In genomic region chr3:184334470-184335158, GRCh38 we compare ENCODE assay signal across 7 cellular contexts. TPM values are rescaled to one million over a fixed set of nuclear protein-coding genes. Genes with fewer than 3 reads are reported as not detected.
A peak's percentile ranks its signal among the peaks of the same experiment; 100 is the strongest.
DNase-seq lines count a peak whose midpoint lies in the region; ATAC-seq and TF ChIP-seq lines count a peak whose summit lies in the region.

No MANE protein-coding gene starts in this region.

- no peak overlapping the region for H3K4me3 ChIP-seq in epithelial cell of esophagus (ENCODE audit: low read length)

- H3K27ac Mint-ChIP-seq in IgD-negative memory B cell (peak overlapping the region; percentile 94 to 96 (median 95)), progenitor cell of endocrine pancreas (peak overlapping the region; percentile 94)
- H3K27ac Mint-ChIP-seq in activated CD4-positive, alpha-beta T cell treated with anti-CD3 and anti-CD28 coated beads, Interleukin-2, amount 10 ng/mL, durations not matched to agents 7 days and 5 days: peak overlapping the region; percentile 69

- POLR2A ChIA-PET in activated CD4-positive, alpha-beta T cell treated with anti-CD3 and anti-CD28 coated beads, Interleukin-2, amount 10 ng/mL, durations not matched to agents 7 days and 5 days (lab: Charles Lee): no interaction called here

- no peak for TF ChIP-seq CTCF in epithelial cell of esophagus (IDR thresholded peaks at IDR 0.05; ENCODE audit: insufficient read depth, low read depth, low read length, missing control alignments)
- no peak for TF ChIP-seq CTCF in progenitor cell of endocrine pancreas (IDR thresholded peaks at IDR 0.05; ENCODE audit: unreplicated experiment)

- H3K27me3 Mint-ChIP-seq in IgD-negative memory B cell (no peaks in the 10 kb centered on the region), progenitor cell of endocrine pancreas (peaks cover 15% of the 10 kb centered on the region)
- no peaks in the 10 kb centered on the region for H3K27me3 Mint-ChIP-seq in activated CD4-positive, alpha-beta T cell treated with anti-CD3 and anti-CD28 coated beads, Interleukin-2, amount 10 ng/mL, durations not matched to agents 7 days and 5 days

- H3K9me3 Mint-ChIP-seq in IgD-negative memory B cell (no peaks in the 10 kb centered on the region), progenitor cell of endocrine pancreas (ENCODE audit: low read depth) (no peaks in the 10 kb centered on the region)
- H3K9me3 Mint-ChIP-seq in activated CD4-positive, alpha-beta T cell treated with anti-CD3 and anti-CD28 coated beads, Interleukin-2, amount 10 ng/mL, durations not matched to agents 7 days and 5 days: no peaks in the 10 kb centered on the region

- H3K4me1 Mint-ChIP-seq in IgD-negative memory B cell: peaks cover 5 to 21% (median 17%) of the 10 kb centered on the region in 3 donors
- H3K4me1 Mint-ChIP-seq in activated CD4-positive, alpha-beta T cell treated with anti-CD3 and anti-CD28 coated beads, Interleukin-2, amount 10 ng/mL, durations not matched to agents 7 days and 5 days: peaks cover 54% of the 10 kb centered on the region
- H3K4me1 Mint-ChIP-seq in progenitor cell of endocrine pancreas (ENCODE audit: low read depth): peaks cover 15% of the 10 kb centered on the region

- CTCF ChIA-PET in activated CD4-positive, alpha-beta T cell treated with anti-CD3 and anti-CD28 coated beads, Interleukin-2, amount 10 ng/mL, durations not matched to agents 7 days and 5 days (lab: Charles Lee): no interaction called here

- no peak for ATAC-seq in GM21526 (IDR thresholded peaks at IDR 0.05; ENCODE audit: low FRiP score, unreplicated experiment)

- H3K36me3 Mint-ChIP-seq in IgD-negative memory B cell (peaks cover 4% of the 10 kb centered on the region), progenitor cell of endocrine pancreas (ENCODE audit: insufficient read depth) (peaks cover 21% of the 10 kb centered on the region)
- H3K36me3 Mint-ChIP-seq in activated CD4-positive, alpha-beta T cell treated with anti-CD3 and anti-CD28 coated beads, Interleukin-2, amount 10 ng/mL, durations not matched to agents 7 days and 5 days (ENCODE audit: low read depth): peaks cover 42% of the 10 kb centered on the region

- H3K4me3 Mint-ChIP-seq in IgD-negative memory B cell (peak overlapping the region in 3 of 4 donors; percentile 5 to 81 (median 54)), progenitor cell of endocrine pancreas (ENCODE audit: low read depth) (peak overlapping the region; percentile 34)
- peak overlapping the region; percentile 6 for H3K4me3 Mint-ChIP-seq in activated CD4-positive, alpha-beta T cell treated with anti-CD3 and anti-CD28 coated beads, Interleukin-2, amount 10 ng/mL, durations not matched to agents 7 days and 5 days

- DNase-seq in activated CD4-positive, alpha-beta T cell treated with anti-CD3 and anti-CD28 coated beads, Interleukin-2, amount 10 ng/mL, durations not matched to agents 7 days and 5 days: peak; percentile 34
- DNase-seq in epithelial cell of esophagus (ENCODE audit: low read depth) (peak; percentile 88), progenitor cell of endocrine pancreas (ENCODE audit: low spot score, unreplicated experiment) (no peak), cerebellar cortex (ENCODE audit: low spot score) (no peak), NCI-H1092 treated with DMSO at 0.1 percent for 48 hours (lab: John Stamatoyannopoulos, UW) (no peak)

RNA-seq across cellular contexts. Expression of gene FAM131A, which starts 2.8 kb away (rescaled TPM):
- polyA plus RNA-seq in IgD-negative memory B cell: 2.6 TPM
- 1 to 10 TPM; 3.6 to 4.4 TPM for total RNA-seq in activated CD4-positive, alpha-beta T cell treated with anti-CD3 and anti-CD28 coated beads, Interleukin-2, amount 10 ng/mL, durations not matched to agents 7 days and 5 days
- 15.4 and 17.3 TPM in 2 replicates for total RNA-seq in progenitor cell of endocrine pancreas

RNA-seq across cellular contexts. Expression of gene EIF4G1, which starts 20.2 kb away (rescaled TPM):
- 28.0 TPM for polyA plus RNA-seq in IgD-negative memory B cell
- 100 to 1,000 TPM; 269 to 300 TPM for total RNA-seq in activated CD4-positive, alpha-beta T cell treated with anti-CD3 and anti-CD28 coated beads, Interleukin-2, amount 10 ng/mL, durations not matched to agents 7 days and 5 days
- total RNA-seq in progenitor cell of endocrine pancreas: 333 and 341 TPM in 2 replicates

RNA-seq across cellular contexts. Expression of gene CLCN2, which starts 26.8 kb away (rescaled TPM):
- 0.53 TPM for polyA plus RNA-seq in IgD-negative memory B cell
- 1 to 10 TPM; 3.0 to 3.6 TPM for total RNA-seq in activated CD4-positive, alpha-beta T cell treated with anti-CD3 and anti-CD28 coated beads, Interleukin-2, amount 10 ng/mL, durations not matched to agents 7 days and 5 days
- total RNA-seq in progenitor cell of endocrine pancreas: 21.9 and 22.4 TPM in 2 replicates

RNA-seq across cellular contexts. Expression of gene POLR2H, which starts 26.9 kb away (rescaled TPM):
- 40.8 TPM for polyA plus RNA-seq in IgD-negative memory B cell
- 10 to 100 TPM; 74.4 to 79.9 TPM for total RNA-seq in activated CD4-positive, alpha-beta T cell treated with anti-CD3 and anti-CD28 coated beads, Interleukin-2, amount 10 ng/mL, durations not matched to agents 7 days and 5 days
- total RNA-seq in progenitor cell of endocrine pancreas: 89.3 and 90.5 TPM in 2 replicates

RNA-seq across cellular contexts. Expression of gene PSMD2, which starts 35.6 kb away (rescaled TPM):
- polyA plus RNA-seq in IgD-negative memory B cell: 143 TPM
- 100 to 1,000 TPM; 188 to 193 TPM for total RNA-seq in activated CD4-positive, alpha-beta T cell treated with anti-CD3 and anti-CD28 coated beads, Interleukin-2, amount 10 ng/mL, durations not matched to agents 7 days and 5 days
- 259 and 269 TPM in 2 replicates for total RNA-seq in progenitor cell of endocrine pancreas

Comparison
In these comparisons a context has a peak if more than half of its experiments do, and no peak if none do; other contexts are left out.
1. DNase-seq: peak in activated CD4-positive, alpha-beta T cell treated with anti-CD3 and anti-CD28 coated beads, Interleukin-2, amount 10 ng/mL, durations not matched to agents 7 days and 5 days (single experiment) and epithelial cell of esophagus (single experiment); none in progenitor cell of endocrine pancreas (single experiment), cerebellar cortex (single experiment) and NCI-H1092 treated with DMSO at 0.1 percent for 48 hours (single experiment).
2. Peak in every context shown above with its lines, with median percentiles within 50 percentile points of each other: H3K27ac Mint-ChIP-seq and H3K4me3 Mint-ChIP-seq.